In the genomic region with DNA sequence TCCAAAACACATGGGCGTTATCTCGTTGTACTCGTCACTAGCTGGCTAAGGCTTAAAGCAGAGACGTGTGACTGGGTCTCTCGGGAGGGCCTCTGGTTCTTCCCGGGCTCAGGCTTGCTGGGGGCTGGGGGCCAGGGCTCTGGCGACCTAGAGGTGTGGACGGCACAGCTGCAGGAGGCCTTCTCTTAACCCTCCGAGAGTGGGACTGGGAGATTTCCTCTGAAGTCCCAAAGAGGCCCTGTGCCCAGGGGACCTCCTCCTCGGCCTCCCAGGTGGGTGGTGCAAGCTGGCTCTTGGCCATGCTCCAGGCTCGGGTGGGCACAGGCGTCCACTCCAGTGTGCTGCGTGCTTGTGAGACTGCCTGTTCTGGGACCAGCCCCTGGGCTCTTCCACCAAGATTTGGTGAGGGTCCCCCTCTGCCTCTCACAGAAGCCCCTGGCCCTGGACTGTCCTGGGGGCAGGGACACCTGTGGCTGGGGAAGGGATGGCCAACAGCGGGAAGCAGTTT, we compare ENCODE assay signal across 27 cellular contexts. TPM values are rescaled to one million over a fixed set of nuclear protein-coding genes. Genes with fewer than 3 reads are reported as not detected.
DNase-seq lines count a peak whose midpoint lies in the region; ATAC-seq, FAIRE-seq and TF ChIP-seq lines count a peak whose summit lies in the region.
"Had no signal": no experiment of that assay in that cellular context is flagged by ENCODE, and none has a peak within 500 bp of the region (broad histone marks: within the 10 kb centered on the region; RNA-seq: fewer than 3 reads in every experiment).

No MANE protein-coding gene starts in this region.

- peaks cover 19% of the 10 kb centered on the region for H3K4me1 Mint-ChIP-seq in osteocyte (ENCODE audit: unreplicated experiment)
- H3K4me1 Mint-ChIP-seq: activated naive CD4-positive, alpha-beta T cell treated with anti-CD3 and anti-CD28 coated beads, Interleukin-2, amount 50 U/mL, for 24 hours; naive B cell had no signal

- H3K4me3 ChIP-seq in BLaER1 = no peak overlapping the region
- H3K4me3 ChIP-seq in PC-9 = no peak overlapping the region
- H3K4me3 ChIP-seq: upper lobe of right lung had no signal

- peak overlapping the region; percentile 23; the same call in 1 of the 2 replicates for H3K9ac ChIP-seq in BLaER1

- H3K4me1 ChIP-seq in BLaER1 = peaks cover 8% of the 10 kb centered on the region
- peaks cover 24% of the 10 kb centered on the region for H3K4me1 ChIP-seq in PC-9 (replicated peaks; ENCODE audit: insufficient read depth)
- H3K4me1 ChIP-seq: upper lobe of right lung had no signal

- no peak for FAIRE-seq in GM12892 (lab: Jason Lieb, UNC)
- FAIRE-seq: frontal cortex had no signal

- TF ChIP-seq CTCF in PC-9 (conservative IDR thresholded peaks at IDR 0.05) (no peak), osteocyte (IDR thresholded peaks at IDR 0.05) (no peak)

- TF ChIP-seq POLR2A in GM12892 (IDR thresholded peaks at IDR 0.05; ENCODE audit: low read depth, low read length) = no peak

- no peaks in the 10 kb centered on the region for H3K9me2 ChIP-seq in PC-9 (ENCODE audit: insufficient read depth)

- no peaks in the 10 kb centered on the region for H3K27me3 ChIP-seq in BLaER1
- no peaks in the 10 kb centered on the region for H3K27me3 ChIP-seq in PC-9 (ENCODE audit: insufficient read depth, low read depth)
- H3K27me3 ChIP-seq: upper lobe of right lung had no signal

- no peaks in the 10 kb centered on the region for H3K9me3 ChIP-seq in BLaER1
- H3K9me3 ChIP-seq in PC-9 (ENCODE audit: insufficient read depth, low read depth) = no peaks in the 10 kb centered on the region
- H3K9me3 ChIP-seq: upper lobe of right lung had no signal

- no peak overlapping the region for H2AFZ ChIP-seq in PC-9

- H3K27ac Mint-ChIP-seq in osteocyte (ENCODE audit: unreplicated experiment) = peak overlapping the region; percentile 60
- H3K27ac Mint-ChIP-seq: activated naive CD4-positive, alpha-beta T cell treated with anti-CD3 and anti-CD28 coated beads, Interleukin-2, amount 50 U/mL, for 24 hours had no signal

- BruUV-seq in PC-9 (replicated peaks; lab: Mats Ljungman, UMichigan) = no TSS peak

- DNase-seq in PC-9 = no peak
- DNase-seq in Right ventricle myocardium superior = no peak
- DNase-seq in osteocyte (ENCODE audit: extremely low spot score, unreplicated experiment) = no peak
- no peak for DNase-seq in GM12892 (ENCODE audit: insufficient read length)
- no peak for DNase-seq in T1000 (lab: John Stamatoyannopoulos, UW)
- no peak for DNase-seq in head of caudate nucleus
- DNase-seq: anterior cingulate cortex; cerebellar nuclear complex; erythroblast; HCEC 1CT; KG1; mesendoderm; naive B cell; NCI-H146; NCI-H2171 treated with DMSO at 0.1 percent for 48 hours; NCI-H524 treated with DMSO at 0.1 percent for 48 hours; stimulated activated CD4-positive, alpha-beta T cell treated with anti-CD3 and anti-CD28 coated beads, Interleukin-12 subunit alpha, Interleukin-12 subunit beta, amount 100 ng/mL, for 4 hours; stimulated activated CD4-positive, alpha-beta T cell treated with anti-CD3 and anti-CD28 coated beads, Interleukin-4, amount 100 ng/mL, for 4 hours; T-helper 9 cell; upper lobe of right lung had no signal

- H3K9me3 Mint-ChIP-seq in osteocyte (ENCODE audit: unreplicated experiment) = no peaks in the 10 kb centered on the region
- H3K9me3 Mint-ChIP-seq: activated naive CD4-positive, alpha-beta T cell treated with anti-CD3 and anti-CD28 coated beads, Interleukin-2, amount 50 U/mL, for 24 hours; naive B cell had no signal

- POLR2A ChIA-PET in PC-9 (lab: Charles Lee; ENCODE audit: unreplicated experiment) = no interaction called here

- H3K36me3 ChIP-seq in BLaER1 (peaks cover 86% of the 10 kb centered on the region), PC-9 (ENCODE audit: low read depth) (no peaks in the 10 kb centered on the region)

- no peak overlapping the region for H3K4me3 Mint-ChIP-seq in osteocyte (ENCODE audit: unreplicated experiment)
- H3K4me3 Mint-ChIP-seq: activated naive CD4-positive, alpha-beta T cell treated with anti-CD3 and anti-CD28 coated beads, Interleukin-2, amount 50 U/mL, for 24 hours; naive B cell had no signal

- H3F3A ChIP-seq in PC-9 (ENCODE audit: insufficient read depth, low read depth) = no peaks in the 10 kb centered on the region; the same call in none of the 2 replicates

- ATAC-seq in Right ventricle myocardium superior (ENCODE audit: poor library complexity) (peak; percentile 33), HG03460 (IDR thresholded peaks at IDR 0.05; ENCODE audit: unreplicated experiment) (no peak)
- ATAC-seq: upper lobe of right lung had no signal

- H3K4me2 ChIP-seq in BLaER1 (no peak overlapping the region), PC-9 (peak overlapping the region; percentile 86)

- intact Hi-C loops in PC-9 (cut with micrococcal nuclease; ENCODE audit: unreplicated experiment) (no loop called here), Right ventricle myocardium superior (cut with DNase I) (no loop called here), head of caudate nucleus (cut with DNase I) (no loop called here)

- H3K36me3 Mint-ChIP-seq in osteocyte (ENCODE audit: unreplicated experiment) = peaks cover 7% of the 10 kb centered on the region
- H3K36me3 Mint-ChIP-seq: activated naive CD4-positive, alpha-beta T cell treated with anti-CD3 and anti-CD28 coated beads, Interleukin-2, amount 50 U/mL, for 24 hours; naive B cell had no signal

- H3K27ac ChIP-seq in BLaER1 = peak overlapping the region; percentile 36
- no peak overlapping the region for H3K27ac ChIP-seq in PC-9
- H3K27ac ChIP-seq: upper lobe of right lung had no signal

- H3K27me3 Mint-ChIP-seq in osteocyte (ENCODE audit: unreplicated experiment) = no peaks in the 10 kb centered on the region
- H3K27me3 Mint-ChIP-seq: activated naive CD4-positive, alpha-beta T cell treated with anti-CD3 and anti-CD28 coated beads, Interleukin-2, amount 50 U/mL, for 24 hours; naive B cell had no signal

- H4K20me1 ChIP-seq in BLaER1 (peaks cover 10% of the 10 kb centered on the region; the same call in 1 of the 2 replicates), PC-9 (ENCODE audit: insufficient read depth) (no peaks in the 10 kb centered on the region)

- CTCF ChIA-PET in PC-9 (lab: Charles Lee) = no interaction called here

- H3K79me2 ChIP-seq in PC-9 (ENCODE audit: low read depth) = no peaks in the 10 kb centered on the region

RNA-seq across cellular contexts. Expression of gene CAPS, which starts 2.2 kb away (rescaled TPM):
- total RNA-seq in PC-9 (2021) = 32.0 and 41.5 TPM in 2 replicates
- total RNA-seq in Right ventricle myocardium superior = 3.4 TPM
- total RNA-seq in osteocyte = 14.4 and 15.6 TPM in 2 replicates
- 2.0 TPM for polyA plus RNA-seq in GM12892 (2012; ENCODE audit: missing spikeins)

RNA-seq across cellular contexts. Expression of gene VMAC, which starts 11.6 kb away (rescaled TPM):
- total RNA-seq in PC-9 (2021) (6.2 and 7.1 TPM in 2 replicates), Right ventricle myocardium superior (2.1 TPM), osteocyte (10.0 and 10.7 TPM in 2 replicates)
- polyA plus RNA-seq in GM12892 (2012; ENCODE audit: missing spikeins) = 1.9 TPM

RNA-seq across cellular contexts. Expression of gene NDUFA11, which starts 12.7 kb away (rescaled TPM):
- 169 and 181 TPM in 2 replicates for total RNA-seq in PC-9 (2021)
- 606 TPM for total RNA-seq in Right ventricle myocardium superior
- total RNA-seq in osteocyte = 253 and 259 TPM in 2 replicates
- 163 TPM for polyA plus RNA-seq in GM12892 (2012; ENCODE audit: missing spikeins)

RNA-seq across cellular contexts. Expression of gene FUT5, which starts 45.9 kb away (rescaled TPM):
- total RNA-seq in PC-9 (2021) = 0.28 TPM in 1 of 2 replicates, not detected in the other
- not detected for total RNA-seq in Right ventricle myocardium superior
- not detected in 2 replicates for total RNA-seq in osteocyte
- polyA plus RNA-seq in GM12892 (2012; ENCODE audit: missing spikeins) = not detected
- total RNA-seq: activated CD8-positive, alpha-beta memory T cell treated with anti-CD3 and anti-CD28 coated beads for 36 hours; frontal cortex; G401; omental fat pad; upper lobe of right lung had no signal
